Comparison of ENCODE assay signal across 39 cellular contexts in the genomic region with DNA sequence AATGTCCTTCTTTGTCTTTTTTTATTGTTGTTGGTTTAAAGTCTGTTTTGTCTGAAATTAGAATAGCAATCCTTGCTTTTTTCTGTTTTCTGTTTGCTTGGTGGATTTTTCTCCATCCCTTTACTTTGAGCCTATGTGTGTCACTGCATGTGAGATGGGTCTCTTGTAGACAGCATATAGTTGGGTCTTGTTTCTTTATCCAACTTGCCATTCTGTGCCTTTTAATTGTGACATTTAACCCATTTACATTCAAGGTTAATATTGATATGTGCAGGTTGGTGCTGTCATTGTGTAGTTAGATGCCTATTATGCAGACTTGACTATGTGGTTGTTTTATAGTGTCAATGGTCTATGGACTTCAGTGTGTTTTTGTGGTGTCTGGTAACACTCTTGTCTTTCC.
"Had no signal": no experiment of that assay in that cellular context is flagged by ENCODE, and none has a peak within 500 bp of the region (broad histone marks: within the 10 kb centered on the region; RNA-seq: fewer than 3 reads in every experiment).

No MANE protein-coding gene starts in this region.

- H3K27ac Mint-ChIP-seq: activated B cell treated with CpG ODN at 0.5 μM for 24 hours; activated CD4-positive, alpha-beta memory T cell treated with anti-CD3 and anti-CD28 coated beads for 36 hours; activated CD8-positive, alpha-beta T cell treated with anti-CD3 and anti-CD28 coated beads for 36 hours; activated naive CD4-positive, alpha-beta T cell treated with anti-CD3 and anti-CD28 coated beads for 36 hours; activated naive CD4-positive, alpha-beta T cell treated with anti-CD3 and anti-CD28 coated beads, Interleukin-2, amount 50 U/mL, for 72 hours; activated naive CD8-positive, alpha-beta T cell treated with anti-CD3 and anti-CD28 coated beads for 36 hours; activated T-cell treated with anti-CD3 and anti-CD28 coated beads, Interleukin-2, amount 50 U/mL, for 72 hours; activated T-helper 1 cell treated with anti-CD3 and anti-CD28 coated beads, Interleukin-12 subunit alpha, Interleukin-12 subunit beta, Interleukin-2, Interleukin-4 antibody, amounts not matched to agents 30 ng/mL and 10 ng/mL and 1 ng/mL, durations not matched to agents 14 hours and 24 hours and 36 hours; activated T-helper 17 cell treated with anti-CD3 and anti-CD28 coated beads, Interleukin-2, amount 50 U/mL, for 72 hours; T-helper 1 cell treated with Interleukin-12 subunit alpha and Interleukin-12 subunit beta and Interleukin-4 antibody, amounts not matched to agents 30 μg/mL and 1 μg/mL, for 36 hours; T-helper 2 cell treated with Interferon-gamma antibody and Interleukin-4, amounts not matched to agents 5 μg/mL and 100 μg/mL, for 36 hours had no signal

- H3K4me3 Mint-ChIP-seq: activated B cell treated with CpG ODN at 0.5 μM for 24 hours; activated CD4-positive, alpha-beta memory T cell treated with anti-CD3 and anti-CD28 coated beads for 36 hours; activated CD8-positive, alpha-beta T cell treated with anti-CD3 and anti-CD28 coated beads for 36 hours; activated naive CD4-positive, alpha-beta T cell treated with anti-CD3 and anti-CD28 coated beads for 36 hours; activated naive CD8-positive, alpha-beta T cell treated with anti-CD3 and anti-CD28 coated beads for 36 hours; activated T-cell treated with anti-CD3 and anti-CD28 coated beads, Interleukin-2, amount 50 U/mL, for 4 hours; activated T-cell treated with anti-CD3 and anti-CD28 coated beads, Interleukin-2, amount 50 U/mL, for 72 hours; activated T-helper 1 cell treated with anti-CD3 and anti-CD28 coated beads, Interleukin-12 subunit alpha, Interleukin-12 subunit beta, Interleukin-2, Interleukin-4 antibody, amounts not matched to agents 30 ng/mL and 10 ng/mL and 1 ng/mL, durations not matched to agents 14 hours and 24 hours and 36 hours; activated T-helper 17 cell treated with anti-CD3 and anti-CD28 coated beads, Interleukin-2, amount 50 U/mL, for 72 hours; central memory CD8-positive, alpha-beta T cell; T-helper 1 cell treated with Interleukin-12 subunit alpha and Interleukin-12 subunit beta and Interleukin-4 antibody, amounts not matched to agents 30 μg/mL and 1 μg/mL, for 36 hours; T-helper 2 cell treated with Interferon-gamma antibody and Interleukin-4, amounts not matched to agents 5 μg/mL and 100 μg/mL, for 36 hours had no signal

- H3K27me3 ChIP-seq: adrenal gland, body of pancreas, brain microvascular endothelial cell, breast epithelium, cardiac muscle cell had no signal

- H3K27me3 Mint-ChIP-seq: activated CD4-positive, alpha-beta memory T cell treated with anti-CD3 and anti-CD28 coated beads for 36 hours; activated naive CD8-positive, alpha-beta T cell treated with anti-CD3 and anti-CD28 coated beads for 36 hours had no signal

- H3K4me1 Mint-ChIP-seq: activated B cell treated with CpG ODN at 0.5 μM for 24 hours; activated naive CD8-positive, alpha-beta T cell treated with anti-CD3 and anti-CD28 coated beads for 36 hours; activated T-helper 17 cell treated with anti-CD3 and anti-CD28 coated beads, Interleukin-2, amount 50 U/mL, for 72 hours; central memory CD8-positive, alpha-beta T cell had no signal

- H3K27ac ChIP-seq: adrenal gland, body of pancreas, brain microvascular endothelial cell, breast epithelium, cardiac muscle cell, VCaP had no signal

- DNase-seq: activated B cell treated with CpG ODN at 0.5 μM for 24 hours; activated CD4-positive, alpha-beta memory T cell treated with anti-CD3 and anti-CD28 coated beads for 36 hours; activated CD4-positive, alpha-beta T cell treated with anti-CD3 and anti-CD28 coated beads for 4 hours; activated CD4-positive, alpha-beta T cell treated with anti-CD3 and anti-CD28 coated beads, Interleukin-2, amount 50 U/mL, for 1 hour; activated CD4-positive, alpha-beta T cell treated with anti-CD3 and anti-CD28 coated beads, Interleukin-2, amount 50 U/mL, for 4 hours; activated CD4-positive, CD25-positive, alpha-beta regulatory T cell treated with anti-CD3 and anti-CD28 coated beads, Interleukin-2, amount 50 U/mL, for 72 hours; activated CD8-positive, alpha-beta memory T cell treated with anti-CD3 and anti-CD28 coated beads, Interleukin-2, amount 50 U/mL, for 4 hours; activated CD8-positive, alpha-beta T cell treated with anti-CD3 and anti-CD28 coated beads for 36 hours; activated effector memory CD4-positive, alpha-beta T cell treated with anti-CD3 and anti-CD28 coated beads, Interleukin-2, amount 50 U/mL, for 16 hours; activated gamma-delta T cell treated with Interleukin-2 at 50 U/mL for 16 hours; activated naive CD4-positive, alpha-beta T cell; activated naive CD4-positive, alpha-beta T cell treated with anti-CD3 and anti-CD28 coated beads for 36 hours; activated naive CD4-positive, alpha-beta T cell treated with anti-CD3 and anti-CD28 coated beads, Interleukin-2, amount 50 U/mL, for 16 hours; activated naive CD8-positive, alpha-beta T cell treated with anti-CD3 and anti-CD28 coated beads for 36 hours; activated T-cell treated with anti-CD3 and anti-CD28 coated beads for 4 hours; activated T-cell treated with anti-CD3 and anti-CD28 coated beads, Interleukin-2, amount 50 U/mL, for 1 hour; activated T-cell treated with anti-CD3 and anti-CD28 coated beads, Interleukin-2, amount 50 U/mL, for 4 hours; activated T-cell treated with anti-CD3 and anti-CD28 coated beads, Interleukin-2, amount 50 U/mL, for 72 hours; adrenal gland; amniotic stem cell; aorta; body of pancreas; brain microvascular endothelial cell; caudate nucleus; cerebellar nuclear complex; T-helper 1 cell; T-helper 2 cell; T-helper 9 cell had no signal

- FAIRE-seq: astrocyte, TTC549 had no signal

- H3K4me1 ChIP-seq: body of pancreas, breast epithelium had no signal

- H3K4me3 ChIP-seq: adrenal gland, body of pancreas, breast epithelium, cardiac muscle cell had no signal

- H3K36me3 ChIP-seq: adrenal gland, brain microvascular endothelial cell, breast epithelium, cardiac muscle cell had no signal
